In the genomic region with DNA sequence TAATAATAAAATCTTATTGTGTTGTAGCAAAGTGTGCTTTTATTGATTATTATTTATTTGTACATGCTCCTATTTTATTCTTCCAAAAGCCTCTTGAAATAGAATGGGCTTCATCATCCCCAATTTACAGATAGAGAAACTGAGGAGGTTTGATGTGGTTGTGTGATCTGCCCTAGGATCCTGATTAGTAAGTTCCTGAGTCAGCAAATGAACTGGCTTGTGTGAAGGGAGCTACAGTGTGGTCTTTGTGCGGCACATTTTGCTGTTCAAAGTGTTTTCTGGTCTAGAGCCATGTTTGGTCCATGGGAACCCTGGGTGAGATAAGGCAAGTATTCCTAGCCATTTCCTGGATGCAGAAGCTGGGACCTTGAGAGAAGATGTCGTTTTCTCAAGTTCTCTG, we compare ENCODE assay signal across 31 cellular contexts.
DNase-seq lines count a peak whose midpoint lies in the region; ATAC-seq, FAIRE-seq and TF ChIP-seq lines count a peak whose summit lies in the region.
"Had no signal": no experiment of that assay in that cellular context is flagged by ENCODE, and none has a peak within 500 bp of the region (broad histone marks: within the 10 kb centered on the region; RNA-seq: fewer than 3 reads in every experiment).

No MANE protein-coding gene starts in this region.

- H2AK5ac ChIP-seq in IMR-90 (ENCODE audit: low read depth, low read length), result no peak overlapping the region

- ATAC-seq in HepG2 (no peak), right lobe of liver (no peak), A549 (no peak), IMR-90 (ENCODE audit: low read depth) (no peak)
- ATAC-seq: CD8-positive, alpha-beta T cell had no signal

- H3K14ac ChIP-seq in IMR-90 (replicated peaks; ENCODE audit: low read depth, low read length), result no peak overlapping the region

- H2AK9ac ChIP-seq in IMR-90 (replicated peaks; ENCODE audit: low read depth, low read length, poor library complexity), result no peak overlapping the region

- DNase-seq in HepG2 (ENCODE audit: low spot score) (no peak), right lobe of liver (no peak), A549 (ENCODE audit: low read depth in 1 of 2, low spot score in 1 of 2) (no peak), IMR-90 (no peak), DMS79 treated with DMSO at 0.1 percent for 48 hours (lab: John Stamatoyannopoulos, UW) (no peak), cerebellar nuclear complex (lab: John Stamatoyannopoulos, UW) (no peak)
- DNase-seq: 8988T; ACHN; AML-193; BE2C; C1 segment of cervical spinal cord; Caco-2; Calu3; CD4-positive, alpha-beta memory T cell; CD4-positive, alpha-beta T cell; CD4-positive, CD25-positive, alpha-beta regulatory T cell; CD8-positive, alpha-beta memory T cell; CD8-positive, alpha-beta T cell; COR-L47; DMS 273 treated with DMSO at 0.1 percent for 48 hours; DMS153; DMS53; DMS79; DND-41; EL had no signal

- no peaks in the 10 kb centered on the region for H3K9me1 ChIP-seq in IMR-90 (ENCODE audit: insufficient read depth, low read length)

- H3K27ac ChIP-seq in HepG2 (ENCODE audit: extremely low read length, insufficient read depth, low read length) (no peak overlapping the region), right lobe of liver (no peak overlapping the region), A549 (no peak overlapping the region), IMR-90 (ENCODE audit: insufficient read depth, low read length) (no peak overlapping the region)
- H3K27ac ChIP-seq: 22Rv1; BLaER1; BLaER1 treated with 17β-estradiol and CSF1 and Interleukin-3, amounts not matched to agents 10 nM and 100 nM; C4-2B had no signal

- no peaks in the 10 kb centered on the region for H4K20me1 ChIP-seq in HepG2 (ENCODE audit: insufficient read depth, low read length)
- no peaks in the 10 kb centered on the region for H4K20me1 ChIP-seq in IMR-90 (ENCODE audit: insufficient read depth, low read length)
- H4K20me1 ChIP-seq: BLaER1; BLaER1 treated with 17β-estradiol and CSF1 and Interleukin-3, amounts not matched to agents 10 nM and 100 nM had no signal

- H4K91ac ChIP-seq in IMR-90 (ENCODE audit: insufficient read depth, low read depth, low read length), result no peak overlapping the region

- 2% methylated on average over 2 of the region's 2 CpGs for WGBS in HepG2 (ENCODE audit: low lambda C conversion rate)
- 53% methylated on average over 2 of the region's 2 CpGs for WGBS in right lobe of liver (ENCODE audit: insufficient coverage, low coverage, low lambda C conversion rate, missing lambda C conversion rate)
- WGBS in A549 (ENCODE audit: missing lambda C conversion rate), result 36% methylated on average over 2 of the region's 2 CpGs
- no CpG with 5 or more reads among the region's 2 CpGs for WGBS in IMR-90 (ENCODE audit: extremely low coverage in 2 of 2, insufficient read length in 1 of 2), 2 experiments

- H3K56ac ChIP-seq in IMR-90 (ENCODE audit: extremely low read depth, insufficient read depth, low read length), result no peak overlapping the region

- in situ Hi-C loops in HepG2 (cut with HindIII; ENCODE audit: extremely low pct_ligation_motif_present, low pct_unique_long_range_greater_than_20kb), result no loop called here
- in situ Hi-C loops in IMR-90 (cut with MboI; ENCODE audit: low sequenced_read_pairs), result no loop called here

- no peak overlapping the region for H2BK5ac ChIP-seq in IMR-90 (ENCODE audit: low read depth, low read length, poor library complexity, severe bottlenecking)

- H3K79me1 ChIP-seq in IMR-90 (ENCODE audit: low read depth in 1 of 2, low read length in 2 of 2), result no peaks in the 10 kb centered on the region

- no peak overlapping the region for H4K5ac ChIP-seq in IMR-90 (ENCODE audit: low read depth, low read length)

- no peak overlapping the region for H4K8ac ChIP-seq in IMR-90 (ENCODE audit: low read depth in 2 of 2, low read length in 2 of 2)

- TF ChIP-seq EP300 in HepG2 (IDR thresholded peaks at IDR 0.05; ENCODE audit: low read depth in 2 of 2, low read length in 2 of 2) (no peak), HepG2 (CRISPR knock-in tag; IDR thresholded peaks at IDR 0.05; ENCODE audit: borderline replicate concordance) (no peak), A549 (IDR thresholded peaks at IDR 0.05) (no peak)

- no peak overlapping the region for H3K9ac ChIP-seq in HepG2 (ENCODE audit: insufficient read depth, low read depth, low read length)
- no peak overlapping the region for H3K9ac ChIP-seq in IMR-90 (ENCODE audit: low read depth, low read length)
- H3K9ac ChIP-seq: BLaER1; BLaER1 treated with 17β-estradiol and CSF1 and Interleukin-3, amounts not matched to agents 10 nM and 100 nM had no signal

- no peak for TF ChIP-seq POLR2A in HepG2 (IDR thresholded peaks at IDR 0.05; ENCODE audit: insufficient read depth in 1 of 2, low read depth in 2 of 2, low read length in 2 of 2)
- no peak for TF ChIP-seq POLR2A in right lobe of liver (IDR thresholded peaks at IDR 0.05)
- no peak for TF ChIP-seq POLR2A in A549 (IDR thresholded peaks at IDR 0.05; ENCODE audit: low read length)
- no peak for TF ChIP-seq POLR2A in IMR-90 (IDR thresholded peaks at IDR 0.05; ENCODE audit: low read depth, low read length)

- CTCF ChIA-PET in HepG2 (lab: Yijun Ruan, JAX; ENCODE audit: low intra/inter-chr PET ratio, low total read pairs), result no interaction called here
- CTCF ChIA-PET in A549 (lab: Yijun Ruan, JAX), result no interaction called here
- CTCF ChIA-PET in IMR-90 (lab: Yijun Ruan, JAX), result no interaction called here

- H3K4me3 ChIP-seq in HepG2 (replicated peaks in 1 of 3; ENCODE audit: insufficient read depth in 1 of 3, low read depth in 2 of 3, low read length in 3 of 3) (no peak overlapping the region), right lobe of liver (no peak overlapping the region), A549 (no peak overlapping the region), IMR-90 (ENCODE audit: insufficient read depth, low read depth, low read length) (no peak overlapping the region)
- H3K4me3 ChIP-seq: BLaER1; BLaER1 treated with 17β-estradiol and CSF1 and Interleukin-3, amounts not matched to agents 10 nM and 100 nM had no signal

- H3K9me3 ChIP-seq in HepG2 (ENCODE audit: low read length), result no peaks in the 10 kb centered on the region
- H3K9me3 ChIP-seq in right lobe of liver, result no peaks in the 10 kb centered on the region
- H3K9me3 ChIP-seq in A549, result 0 out of 3 replicates have a peak, but pooled peaks cover 3% of the 10 kb centered on the region
- H3K9me3 ChIP-seq in IMR-90 (ENCODE audit: control insufficient read depth, insufficient read depth, low read length), result no peaks in the 10 kb centered on the region
- H3K9me3 ChIP-seq: BE2C, Caco-2 had no signal

- H2BK20ac ChIP-seq in IMR-90 (ENCODE audit: low read depth, low read length), result no peak overlapping the region

- no peak overlapping the region for H3K4ac ChIP-seq in IMR-90 (ENCODE audit: low read depth, low read length)

- dilution Hi-C loops in IMR-90 (cut with HindIII; ENCODE audit: low sequenced_read_pairs, unreplicated experiment), result no loop called here

- no peak for TF ChIP-seq CTCF in HepG2 (CRISPR knock-in tag; IDR thresholded peaks at IDR 0.05)
- TF ChIP-seq CTCF in right lobe of liver (IDR thresholded peaks at IDR 0.05), result no peak
- TF ChIP-seq CTCF in A549 (IDR thresholded peaks at IDR 0.05), result no peak
- TF ChIP-seq CTCF in IMR-90 (conservative IDR thresholded peaks at IDR 0.05; ENCODE audit: low read depth, low read length), result no peak

- H3K4me1 ChIP-seq in HepG2 (ENCODE audit: insufficient read depth, low read length) (no peaks in the 10 kb centered on the region), right lobe of liver (no peaks in the 10 kb centered on the region), A549 (no peaks in the 10 kb centered on the region), IMR-90 (ENCODE audit: control insufficient read depth, insufficient read depth, low read length) (no peaks in the 10 kb centered on the region)
- H3K4me1 ChIP-seq: BE2C; BLaER1; BLaER1 treated with 17β-estradiol and CSF1 and Interleukin-3, amounts not matched to agents 10 nM and 100 nM; Caco-2 had no signal

- intact Hi-C loops in HepG2 (cut with micrococcal nuclease; ENCODE audit: unreplicated experiment) (no loop called here), right lobe of liver (cut with DNase I) (no loop called here), IMR-90 (cut with micrococcal nuclease) (no loop called here)

- POLR2A ChIA-PET in HepG2 (lab: Yijun Ruan, JAX) (no interaction called here), A549 (lab: Yijun Ruan, JAX) (no interaction called here), IMR-90 (lab: Charles Lee; ENCODE audit: unreplicated experiment) (no interaction called here)

- no peak for FAIRE-seq in HepG2 (lab: Jason Lieb, UNC)
- no peak for FAIRE-seq in A549 (lab: Jason Lieb, UNC)
- FAIRE-seq: A204.1, D721Med had no signal

- no peak overlapping the region for H3K23ac ChIP-seq in IMR-90 (ENCODE audit: low read depth, low read length)

- H2BK120ac ChIP-seq in IMR-90 (ENCODE audit: low read depth, low read length), result no peak overlapping the region

- H3K4me2 ChIP-seq in HepG2 (ENCODE audit: low read depth, low read length) (no peak overlapping the region), A549 (no peak overlapping the region), IMR-90 (ENCODE audit: low read depth, low read length) (no peak overlapping the region)
- H3K4me2 ChIP-seq: BLaER1; BLaER1 treated with 17β-estradiol and CSF1 and Interleukin-3, amounts not matched to agents 10 nM and 100 nM had no signal

- no peaks in the 10 kb centered on the region for H3K79me2 ChIP-seq in HepG2 (ENCODE audit: insufficient read depth, low read length)

- TF ChIP-seq RAD21 in HepG2 (CRISPR knock-in tag; IDR thresholded peaks at IDR 0.05), result no peak
- TF ChIP-seq RAD21 in A549 (conservative IDR thresholded peaks at IDR 0.05 in 1 of 2, IDR thresholded peaks at IDR 0.05 in 1 of 2), result no peak
- TF ChIP-seq RAD21 in IMR-90 (IDR thresholded peaks at IDR 0.05; ENCODE audit: low read length), result no peak

- H3K36me3 ChIP-seq in HepG2 (replicated peaks in 1 of 2; ENCODE audit: control insufficient read depth in 1 of 2, insufficient read depth in 2 of 2, low read length in 2 of 2) (no peaks in the 10 kb centered on the region), right lobe of liver (no peaks in the 10 kb centered on the region), IMR-90 (ENCODE audit: control insufficient read depth, insufficient read depth, low read length) (no peaks in the 10 kb centered on the region)
- H3K36me3 ChIP-seq: BE2C; BLaER1; BLaER1 treated with 17β-estradiol and CSF1 and Interleukin-3, amounts not matched to agents 10 nM and 100 nM had no signal

- H3K27me3 ChIP-seq in HepG2 (ENCODE audit: control insufficient read depth in 1 of 2, insufficient read depth in 2 of 2, low read length in 2 of 2) (no peaks in the 10 kb centered on the region), right lobe of liver (no peaks in the 10 kb centered on the region), IMR-90 (ENCODE audit: control insufficient read depth, insufficient read depth, low read length) (no peaks in the 10 kb centered on the region)
- H3K27me3 ChIP-seq: BE2C; BLaER1; BLaER1 treated with 17β-estradiol and CSF1 and Interleukin-3, amounts not matched to agents 10 nM and 100 nM had no signal

- H2AFZ ChIP-seq in HepG2 (ENCODE audit: low read length) (no peak overlapping the region), IMR-90 (replicated peaks; ENCODE audit: low read length, poor library complexity) (no peak overlapping the region)

- no peak overlapping the region for H3K18ac ChIP-seq in IMR-90 (ENCODE audit: low read depth, low read length)

- no TSS peak for BruUV-seq in HepG2 (replicated peaks; lab: Mats Ljungman, UMichigan)
- BruUV-seq in IMR-90 (replicated peaks; lab: Mats Ljungman, UMichigan), result no TSS peak

- no peak overlapping the region for H2BK15ac ChIP-seq in IMR-90 (ENCODE audit: low read depth, low read length)

Comparison
In these comparisons a context has a peak if more than half of its experiments do, and no peak if none do; other contexts are left out.
1. Of the 38 proteins assayed by ChIP-seq in both HepG2 and A549: peak only in HepG2: none; only in A549: none; in both: MAFK; in neither: 37.